In the genomic region with DNA sequence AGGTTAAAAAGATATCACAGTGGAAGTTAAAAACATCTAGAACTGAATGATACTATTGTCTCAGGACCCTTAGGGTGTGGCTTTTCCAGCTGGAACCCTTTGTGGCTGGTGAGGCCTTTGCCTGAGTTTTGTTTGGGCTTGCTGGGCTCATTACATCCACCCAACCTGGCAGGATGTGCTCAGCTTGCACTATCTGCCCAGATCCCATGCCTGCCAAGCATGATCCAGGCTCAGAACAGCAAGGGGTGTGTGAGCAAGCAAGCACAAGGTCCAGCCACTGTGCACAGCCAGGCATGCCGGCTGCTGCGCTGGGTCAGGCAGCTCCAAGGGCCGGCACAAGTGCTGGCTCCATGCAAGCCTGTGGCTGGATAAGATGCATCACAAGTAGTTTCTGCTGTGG, we compare ENCODE assay signal across 16 cellular contexts.
"Had no signal": no experiment of that assay in that cellular context is flagged by ENCODE, and none has a peak within 500 bp of the region (broad histone marks: within the 10 kb centered on the region; RNA-seq: fewer than 3 reads in every experiment).

No MANE protein-coding gene starts in this region.

- H3K4me1 ChIP-seq: stomach had no signal

- ATAC-seq: activated CD4-positive, alpha-beta T cell treated with anti-CD3 and anti-CD28 coated beads for 36 hours; activated CD8-positive, alpha-beta memory T cell treated with anti-CD3 and anti-CD28 coated beads, Interleukin-2, amount 10 ng/mL, durations not matched to agents 7 days and 5 days; left lobe of liver; naive thymus-derived CD8-positive, alpha-beta T cell; T-helper 17 cell had no signal

- H3K27me3 Mint-ChIP-seq: activated CD4-positive, alpha-beta memory T cell treated with anti-CD3 and anti-CD28 coated beads for 36 hours; activated CD4-positive, alpha-beta T cell treated with anti-CD3 and anti-CD28 coated beads for 36 hours; activated CD8-positive, alpha-beta memory T cell treated with anti-CD3 and anti-CD28 coated beads, Interleukin-2, amount 10 ng/mL, durations not matched to agents 7 days and 5 days; activated naive CD4-positive, alpha-beta T cell treated with anti-CD3 and anti-CD28 coated beads, Interleukin-2, amount 10 ng/mL, durations not matched to agents 7 days and 5 days; naive thymus-derived CD8-positive, alpha-beta T cell; T-helper 17 cell had no signal

- H3K36me3 ChIP-seq: cardiac muscle cell, heart left ventricle, stomach, thoracic aorta, WERI-Rb-1 had no signal

- H3K27ac ChIP-seq: cardiac muscle cell, dorsolateral prefrontal cortex, heart left ventricle, stomach, thoracic aorta, WERI-Rb-1 had no signal

- H3K9me3 ChIP-seq: heart left ventricle, stomach, thoracic aorta had no signal

- H3K27me3 ChIP-seq: cardiac muscle cell, dorsolateral prefrontal cortex, heart left ventricle, stomach had no signal

- H3K4me3 Mint-ChIP-seq: activated CD4-positive, alpha-beta memory T cell treated with anti-CD3 and anti-CD28 coated beads for 36 hours; activated CD4-positive, alpha-beta T cell treated with anti-CD3 and anti-CD28 coated beads for 36 hours; activated CD8-positive, alpha-beta memory T cell treated with anti-CD3 and anti-CD28 coated beads, Interleukin-2, amount 10 ng/mL, durations not matched to agents 7 days and 5 days; activated naive CD4-positive, alpha-beta T cell treated with anti-CD3 and anti-CD28 coated beads, Interleukin-2, amount 10 ng/mL, durations not matched to agents 7 days and 5 days; naive thymus-derived CD8-positive, alpha-beta T cell; T-helper 17 cell had no signal

- H3K4me1 Mint-ChIP-seq: activated CD4-positive, alpha-beta T cell treated with anti-CD3 and anti-CD28 coated beads for 36 hours; activated CD8-positive, alpha-beta memory T cell treated with anti-CD3 and anti-CD28 coated beads, Interleukin-2, amount 10 ng/mL, durations not matched to agents 7 days and 5 days; activated naive CD4-positive, alpha-beta T cell treated with anti-CD3 and anti-CD28 coated beads, Interleukin-2, amount 10 ng/mL, durations not matched to agents 7 days and 5 days; naive thymus-derived CD8-positive, alpha-beta T cell; T-helper 17 cell had no signal

- H3K27ac Mint-ChIP-seq: activated CD4-positive, alpha-beta memory T cell treated with anti-CD3 and anti-CD28 coated beads for 36 hours; activated CD4-positive, alpha-beta T cell treated with anti-CD3 and anti-CD28 coated beads for 36 hours; activated CD8-positive, alpha-beta memory T cell treated with anti-CD3 and anti-CD28 coated beads, Interleukin-2, amount 10 ng/mL, durations not matched to agents 7 days and 5 days; activated naive CD4-positive, alpha-beta T cell treated with anti-CD3 and anti-CD28 coated beads, Interleukin-2, amount 10 ng/mL, durations not matched to agents 7 days and 5 days; naive thymus-derived CD8-positive, alpha-beta T cell; T-helper 17 cell had no signal

- H3K4me3 ChIP-seq: cardiac muscle cell, dorsolateral prefrontal cortex, heart left ventricle, smooth muscle cell, stomach, thoracic aorta had no signal

- DNase-seq: activated CD4-positive, alpha-beta memory T cell treated with anti-CD3 and anti-CD28 coated beads for 36 hours; activated CD4-positive, alpha-beta T cell treated with anti-CD3 and anti-CD28 coated beads for 36 hours; activated CD8-positive, alpha-beta memory T cell treated with anti-CD3 and anti-CD28 coated beads, Interleukin-2, amount 10 ng/mL, durations not matched to agents 7 days and 5 days; activated naive CD4-positive, alpha-beta T cell treated with anti-CD3 and anti-CD28 coated beads, Interleukin-2, amount 10 ng/mL, durations not matched to agents 7 days and 5 days; activated T-cell treated with anti-CD3 and anti-CD28 coated beads, Interleukin-2, amount 50 U/mL, for 1 hour; dorsolateral prefrontal cortex; mesenchymal stem cell; naive thymus-derived CD8-positive, alpha-beta T cell; stomach; T-helper 17 cell; WERI-Rb-1 had no signal

- H3K36me3 Mint-ChIP-seq: activated CD4-positive, alpha-beta memory T cell treated with anti-CD3 and anti-CD28 coated beads for 36 hours; activated CD8-positive, alpha-beta memory T cell treated with anti-CD3 and anti-CD28 coated beads, Interleukin-2, amount 10 ng/mL, durations not matched to agents 7 days and 5 days; activated naive CD4-positive, alpha-beta T cell treated with anti-CD3 and anti-CD28 coated beads, Interleukin-2, amount 10 ng/mL, durations not matched to agents 7 days and 5 days; naive thymus-derived CD8-positive, alpha-beta T cell had no signal
